In the genomic region with DNA sequence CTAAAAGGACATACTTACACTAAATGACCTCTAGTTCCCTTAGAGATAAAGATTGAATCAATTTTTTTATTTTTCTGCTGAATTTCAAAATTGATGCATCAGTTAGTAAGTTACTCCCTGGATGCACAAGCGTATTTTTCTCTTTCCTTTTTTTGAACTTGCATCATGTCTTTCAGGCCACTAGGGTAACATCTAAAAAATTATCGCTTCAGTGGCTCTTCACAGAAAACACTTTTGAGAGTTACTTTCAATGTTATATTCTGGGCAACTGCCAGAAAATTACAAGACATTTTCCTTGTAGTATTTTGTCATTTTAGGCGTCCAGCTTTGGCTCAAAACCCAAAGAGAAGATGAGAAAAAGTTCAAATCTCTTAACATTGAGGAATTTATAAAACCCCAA, we compare ENCODE assay signal across 20 cellular contexts. TPM values are rescaled to one million over a fixed set of nuclear protein-coding genes. Genes with fewer than 3 reads are reported as not detected.
DNase-seq lines count a peak whose midpoint lies in the region; ATAC-seq and TF ChIP-seq lines count a peak whose summit lies in the region.
"Had no signal": no experiment of that assay in that cellular context is flagged by ENCODE, and none has a peak within 500 bp of the region (broad histone marks: within the 10 kb centered on the region; RNA-seq: fewer than 3 reads in every experiment).

No MANE protein-coding gene starts in this region.

- CTCF ChIA-PET in activated CD8-positive, alpha-beta T cell treated with anti-CD3 and anti-CD28 coated beads, Interleukin-2, amount 10 ng/mL, durations not matched to agents 7 days and 5 days (lab: Charles Lee), result no interaction called here

- no peak overlapping the region for H3K9ac ChIP-seq in BLaER1 treated with 17β-estradiol and CSF1 and Interleukin-3, amounts not matched to agents 10 nM and 100 nM

- H3K9me3 Mint-ChIP-seq in endothelial cell (ENCODE audit: unreplicated experiment), result no peaks in the 10 kb centered on the region
- H3K9me3 Mint-ChIP-seq in neural crest cell, result peaks cover 7% of the 10 kb centered on the region
- H3K9me3 Mint-ChIP-seq in activated CD8-positive, alpha-beta T cell treated with anti-CD3 and anti-CD28 coated beads, Interleukin-2, amount 10 ng/mL, durations not matched to agents 7 days and 5 days (ENCODE audit: insufficient read depth), result no peaks in the 10 kb centered on the region
- H3K9me3 Mint-ChIP-seq: IgD-negative memory B cell; T-helper 1 cell treated with Interleukin-12 subunit alpha and Interleukin-12 subunit beta and Interleukin-4 antibody, amounts not matched to agents 30 μg/mL and 1 μg/mL, for 36 hours had no signal

- H3K4me1 Mint-ChIP-seq in endothelial cell (ENCODE audit: unreplicated experiment) (peaks cover 10% of the 10 kb centered on the region), neural crest cell (peaks cover 6% of the 10 kb centered on the region)
- H3K4me1 Mint-ChIP-seq in activated CD8-positive, alpha-beta T cell treated with anti-CD3 and anti-CD28 coated beads, Interleukin-2, amount 10 ng/mL, durations not matched to agents 7 days and 5 days (ENCODE audit: low read depth), result peaks cover 5% of the 10 kb centered on the region
- H3K4me1 Mint-ChIP-seq: IgD-negative memory B cell had no signal

- DNase-seq in LHCN-M2 (ENCODE audit: low read depth) (peak; percentile 20), endothelial cell (ENCODE audit: low spot score) (no peak), neural crest cell (ENCODE audit: low read depth, low spot score) (no peak), NCI-H345 (lab: John Stamatoyannopoulos, UW) (no peak)
- no peak for DNase-seq in activated CD8-positive, alpha-beta T cell treated with anti-CD3 and anti-CD28 coated beads, Interleukin-2, amount 10 ng/mL, durations not matched to agents 7 days and 5 days
- DNase-seq: activated T-cell treated with anti-CD3 and anti-CD28 coated beads for 4 hours; dermis blood vessel endothelial cell; left cardiac atrium; midbrain; NCI-H2171; NCI-H526 treated with DMSO at 0.1 percent for 48 hours; SIG-M5; small intestine; stimulated activated naive CD4-positive, alpha-beta T cell had no signal

- no peak overlapping the region for H3K27ac Mint-ChIP-seq in endothelial cell (ENCODE audit: unreplicated experiment)
- H3K27ac Mint-ChIP-seq in neural crest cell (ENCODE audit: unreplicated experiment), result no peak overlapping the region
- H3K27ac Mint-ChIP-seq in activated CD8-positive, alpha-beta T cell treated with anti-CD3 and anti-CD28 coated beads, Interleukin-2, amount 10 ng/mL, durations not matched to agents 7 days and 5 days, result no peak overlapping the region
- H3K27ac Mint-ChIP-seq: IgD-negative memory B cell; T-helper 1 cell treated with Interleukin-12 subunit alpha and Interleukin-12 subunit beta and Interleukin-4 antibody, amounts not matched to agents 30 μg/mL and 1 μg/mL, for 36 hours had no signal

- no peak overlapping the region for H3K4me3 ChIP-seq in BLaER1 treated with 17β-estradiol and CSF1 and Interleukin-3, amounts not matched to agents 10 nM and 100 nM
- H3K4me3 ChIP-seq: adrenal gland had no signal

- POLR2A ChIA-PET in activated CD8-positive, alpha-beta T cell treated with anti-CD3 and anti-CD28 coated beads, Interleukin-2, amount 10 ng/mL, durations not matched to agents 7 days and 5 days (lab: Charles Lee), result no interaction called here

- peaks cover 0 to 25% (median 11%) of the 10 kb centered on the region in 10 experiments; a peak in 9 of 20 replicates for H3K4me1 ChIP-seq in BLaER1 treated with 17β-estradiol and CSF1 and Interleukin-3, amounts not matched to agents 10 nM and 100 nM

- H3K27me3 ChIP-seq in BLaER1 treated with 17β-estradiol and CSF1 and Interleukin-3, amounts not matched to agents 10 nM and 100 nM, result no peaks in the 10 kb centered on the region
- H3K27me3 ChIP-seq: adrenal gland had no signal

- peak overlapping the region in 6 of 11 experiments; percentile 18 to 41 (median 32); a peak in 8 of 22 replicates for H3K4me2 ChIP-seq in BLaER1 treated with 17β-estradiol and CSF1 and Interleukin-3, amounts not matched to agents 10 nM and 100 nM

- TF ChIP-seq CTCF in endothelial cell (IDR thresholded peaks at IDR 0.05; ENCODE audit: unreplicated experiment) (peak; percentile 52), neural crest cell (conservative IDR thresholded peaks at IDR 0.05) (peak; percentile 41)

- no peak overlapping the region for H3K4me3 Mint-ChIP-seq in endothelial cell (ENCODE audit: unreplicated experiment)
- no peak overlapping the region for H3K4me3 Mint-ChIP-seq in neural crest cell
- H3K4me3 Mint-ChIP-seq in activated CD8-positive, alpha-beta T cell treated with anti-CD3 and anti-CD28 coated beads, Interleukin-2, amount 10 ng/mL, durations not matched to agents 7 days and 5 days, result no peak overlapping the region
- H3K4me3 Mint-ChIP-seq: IgD-negative memory B cell; T-helper 1 cell treated with Interleukin-12 subunit alpha and Interleukin-12 subunit beta and Interleukin-4 antibody, amounts not matched to agents 30 μg/mL and 1 μg/mL, for 36 hours had no signal

- no peaks in the 10 kb centered on the region for H4K20me1 ChIP-seq in BLaER1 treated with 17β-estradiol and CSF1 and Interleukin-3, amounts not matched to agents 10 nM and 100 nM

- H3K36me3 ChIP-seq in BLaER1 treated with 17β-estradiol and CSF1 and Interleukin-3, amounts not matched to agents 10 nM and 100 nM, result no peaks in the 10 kb centered on the region
- H3K36me3 ChIP-seq: adrenal gland had no signal

- H3K36me3 Mint-ChIP-seq in endothelial cell (ENCODE audit: low read depth, unreplicated experiment), result no peaks in the 10 kb centered on the region
- peaks cover 2% of the 10 kb centered on the region for H3K36me3 Mint-ChIP-seq in neural crest cell (ENCODE audit: low read depth)
- no peaks in the 10 kb centered on the region for H3K36me3 Mint-ChIP-seq in activated CD8-positive, alpha-beta T cell treated with anti-CD3 and anti-CD28 coated beads, Interleukin-2, amount 10 ng/mL, durations not matched to agents 7 days and 5 days (ENCODE audit: low read depth)
- H3K36me3 Mint-ChIP-seq: IgD-negative memory B cell had no signal

- peaks cover 0 to 4% (median 0%) of the 10 kb centered on the region in 11 experiments; a peak in 4 of 22 replicates for H3K9me3 ChIP-seq in BLaER1 treated with 17β-estradiol and CSF1 and Interleukin-3, amounts not matched to agents 10 nM and 100 nM (replicated peaks in 1 of 11)
- H3K9me3 ChIP-seq: adrenal gland had no signal

- H3K27me3 Mint-ChIP-seq in endothelial cell (ENCODE audit: unreplicated experiment) (no peaks in the 10 kb centered on the region), neural crest cell (ENCODE audit: low read depth) (no peaks in the 10 kb centered on the region)
- peaks cover 2% of the 10 kb centered on the region for H3K27me3 Mint-ChIP-seq in activated CD8-positive, alpha-beta T cell treated with anti-CD3 and anti-CD28 coated beads, Interleukin-2, amount 10 ng/mL, durations not matched to agents 7 days and 5 days (ENCODE audit: low read depth)
- H3K27me3 Mint-ChIP-seq: IgD-negative memory B cell had no signal

- no peak for ATAC-seq in activated CD8-positive, alpha-beta T cell treated with anti-CD3 and anti-CD28 coated beads, Interleukin-2, amount 10 ng/mL, durations not matched to agents 7 days and 5 days
- ATAC-seq in HG02763 (IDR thresholded peaks at IDR 0.05; ENCODE audit: unreplicated experiment), result no peak
- ATAC-seq: left cardiac atrium had no signal

- peak overlapping the region in 1 of 11 experiments; percentile 23; a peak in 1 of 22 replicates for H3K27ac ChIP-seq in BLaER1 treated with 17β-estradiol and CSF1 and Interleukin-3, amounts not matched to agents 10 nM and 100 nM
- H3K27ac ChIP-seq: adrenal gland had no signal

RNA-seq across cellular contexts. Expression of gene DSEL, which starts 59.8 kb away (rescaled TPM):
- total RNA-seq in LHCN-M2 (2014; rRNA removed) (157 and 164 TPM in 2 replicates), endothelial cell (ENCODE audit: unreplicated experiment) (8.1 TPM), neural crest cell (2.7 TPM in 2 replicates)
- 34.9 TPM for polyA plus RNA-seq in LHCN-M2 (2012)
- under 1 TPM; 0.05 to 0.08 TPM for total RNA-seq in activated CD8-positive, alpha-beta T cell treated with anti-CD3 and anti-CD28 coated beads, Interleukin-2, amount 10 ng/mL, durations not matched to agents 7 days and 5 days
- total RNA-seq: OCI-LY7 had no signal
- polyA plus RNA-seq: IgD-negative memory B cell had no signal

Comparison
In these comparisons a context has a peak if more than half of its experiments do, and no peak if none do; other contexts are left out.
1. RNA of gene DSEL, which starts 59.8 kb away (total RNA-seq): 157 to 164 TPM in LHCN-M2; 8.1 TPM in endothelial cell (single experiment), 2.7 TPM in neural crest cell and 0.05 to 0.08 TPM in activated CD8-positive, alpha-beta T cell treated with anti-CD3 and anti-CD28 coated beads, Interleukin-2, amount 10 ng/mL, durations not matched to agents 7 days and 5 days; every median in the first group is over 10 times any median in the second.